In genomic region chr1:223832637-223832943, GRCh38 we compare ENCODE assay signal across 8 cellular contexts. TPM values are rescaled to one million over a fixed set of nuclear protein-coding genes. Genes with fewer than 3 reads are reported as not detected.
DNase-seq lines count a peak whose midpoint lies in the region; ATAC-seq and TF ChIP-seq lines count a peak whose summit lies in the region.

No MANE protein-coding gene starts in this region.

- no peak overlapping the region for H2BK5ac ChIP-seq in mesendoderm (ENCODE audit: low read length)

- H3K27me3 ChIP-seq in CD8-positive, alpha-beta T cell (ENCODE audit: insufficient read depth, low read length) = no peaks in the 10 kb centered on the region
- no peaks in the 10 kb centered on the region for H3K27me3 ChIP-seq in mesendoderm (ENCODE audit: insufficient read depth, low read length, poor library complexity)

- H3K4ac ChIP-seq in mesendoderm (ENCODE audit: low read depth, low read length) = no peak overlapping the region

- no peak overlapping the region for H2BK120ac ChIP-seq in mesendoderm (ENCODE audit: low read depth, low read length)

- H3K79me1 ChIP-seq in mesendoderm (ENCODE audit: low read length) = peaks cover 21% of the 10 kb centered on the region

- no peak overlapping the region for H4K5ac ChIP-seq in mesendoderm (ENCODE audit: low read length)

- no peak overlapping the region for H2AK5ac ChIP-seq in mesendoderm (ENCODE audit: low read length)

- peak; percentile 17 for ATAC-seq in CD8-positive, alpha-beta T cell
- ATAC-seq in HG02798 (IDR thresholded peaks at IDR 0.05; ENCODE audit: poor library complexity, unreplicated experiment) (peak; percentile 51), GM18909 (IDR thresholded peaks at IDR 0.05; ENCODE audit: poor library complexity, unreplicated experiment) (no peak)

- peak overlapping the region; percentile 79 for H3K27ac Mint-ChIP-seq in CD8-positive, alpha-beta T cell
- no peak overlapping the region for H3K27ac Mint-ChIP-seq in activated naive CD8-positive, alpha-beta T cell treated with anti-CD3 and anti-CD28 coated beads for 36 hours

- peak overlapping the region; percentile 26 for H3K56ac ChIP-seq in mesendoderm (ENCODE audit: low read length)

- H2BK15ac ChIP-seq in mesendoderm (replicated peaks; ENCODE audit: low read depth) = no peak overlapping the region

- H3K79me2 ChIP-seq in mesendoderm (ENCODE audit: control insufficient read depth, insufficient read depth, low read length) = peaks cover 59% of the 10 kb centered on the region

- TF ChIP-seq CTCF in CD8-positive, alpha-beta T cell (IDR thresholded peaks at IDR 0.05) = no peak

- no peaks in the 10 kb centered on the region for H3K9me3 ChIP-seq in CD8-positive, alpha-beta T cell (ENCODE audit: low read length)

- POLR2A ChIA-PET in CD8-positive, alpha-beta T cell (lab: Charles Lee) = interaction anchor here (1.1 to 2.2 kb wide), 2 partner anchors 9 to 13 kb away, joined by 4 to 18 read pairs; partner anchors contain the start of gene TP53BP2

- CTCF ChIA-PET in CD8-positive, alpha-beta T cell (lab: Charles Lee) = interaction anchor here (2.0 kb wide), 1 partner anchor 13 kb away, joined by 9 read pairs; the partner anchor contains the start of gene TP53BP2

- H3K4me2 ChIP-seq in mesendoderm (ENCODE audit: low read length) = no peak overlapping the region

- H3K4me1 Mint-ChIP-seq in CD8-positive, alpha-beta T cell (ENCODE audit: low read depth) = peaks cover 28% of the 10 kb centered on the region
- peaks cover 17% of the 10 kb centered on the region for H3K4me1 Mint-ChIP-seq in activated naive CD8-positive, alpha-beta T cell treated with anti-CD3 and anti-CD28 coated beads for 36 hours

- intact Hi-C loops in CD8-positive, alpha-beta T cell (cut with DNase I, micrococcal nuclease) = loop anchor here in 1 of 2 experiments (1.0 kb wide), 1 partner anchor 13 kb away; the partner anchor contains the start of gene TP53BP2

- H3K9ac ChIP-seq in mesendoderm (ENCODE audit: low read length) = no peak overlapping the region

- no CpG with 5 or more reads among the region's 3 CpGs for WGBS in mesendoderm (ENCODE audit: extremely low coverage, insufficient coverage, low lambda C conversion rate)

- H3K36me3 ChIP-seq in CD8-positive, alpha-beta T cell (ENCODE audit: insufficient read depth, low read length) = no peaks in the 10 kb centered on the region
- no peaks in the 10 kb centered on the region for H3K36me3 ChIP-seq in mesendoderm (ENCODE audit: control insufficient read depth, insufficient read depth, low read length)

- no peaks in the 10 kb centered on the region for H3K9me3 Mint-ChIP-seq in CD8-positive, alpha-beta T cell
- H3K9me3 Mint-ChIP-seq in activated naive CD8-positive, alpha-beta T cell treated with anti-CD3 and anti-CD28 coated beads for 36 hours = no peaks in the 10 kb centered on the region

- H4K8ac ChIP-seq in mesendoderm (ENCODE audit: low read depth, low read length) = no peak overlapping the region

- no peak overlapping the region for H3K27ac ChIP-seq in CD8-positive, alpha-beta T cell (ENCODE audit: low read depth, low read length)
- no peak overlapping the region for H3K27ac ChIP-seq in mesendoderm (ENCODE audit: low read depth, low read length)

- H3K27me3 Mint-ChIP-seq in CD8-positive, alpha-beta T cell (ENCODE audit: low read depth) = no peaks in the 10 kb centered on the region
- H3K27me3 Mint-ChIP-seq in activated naive CD8-positive, alpha-beta T cell treated with anti-CD3 and anti-CD28 coated beads for 36 hours = no peaks in the 10 kb centered on the region

- no peak overlapping the region for H3K4me3 Mint-ChIP-seq in CD8-positive, alpha-beta T cell
- H3K4me3 Mint-ChIP-seq in activated naive CD8-positive, alpha-beta T cell treated with anti-CD3 and anti-CD28 coated beads for 36 hours = peak overlapping the region; percentile 52

- no peak for DNase-seq in CD8-positive, alpha-beta T cell
- no peak for DNase-seq in activated naive CD8-positive, alpha-beta T cell treated with anti-CD3 and anti-CD28 coated beads for 36 hours
- DNase-seq in mesendoderm (no peak), NCI-H2107 (lab: John Stamatoyannopoulos, UW) (no peak), SW 1271 (lab: John Stamatoyannopoulos, UW) (no peak), D341Med (ENCODE audit: low spot score) (no peak)

- H3K18ac ChIP-seq in mesendoderm (ENCODE audit: low read length) = no peak overlapping the region

- peaks cover 4% of the 10 kb centered on the region for H3K36me3 Mint-ChIP-seq in CD8-positive, alpha-beta T cell
- peaks cover 6% of the 10 kb centered on the region for H3K36me3 Mint-ChIP-seq in activated naive CD8-positive, alpha-beta T cell treated with anti-CD3 and anti-CD28 coated beads for 36 hours

- no peak overlapping the region for H3K4me3 ChIP-seq in CD8-positive, alpha-beta T cell (ENCODE audit: low read depth, low read length)
- H3K4me3 ChIP-seq in mesendoderm (ENCODE audit: low read length) = no peak overlapping the region

- no peak overlapping the region for H3K23ac ChIP-seq in mesendoderm (ENCODE audit: low read length)

- peaks cover 46% of the 10 kb centered on the region for H3K4me1 ChIP-seq in CD8-positive, alpha-beta T cell (ENCODE audit: insufficient read depth, low read length)
- peaks cover 20% of the 10 kb centered on the region for H3K4me1 ChIP-seq in mesendoderm (ENCODE audit: control insufficient read depth, low read depth, low read length)

RNA-seq across cellular contexts. Expression of gene TP53BP2, which starts 13.2 kb away (rescaled TPM):
- 10 to 100 TPM; 96.1 to 98.3 TPM for total RNA-seq in CD8-positive, alpha-beta T cell
- 10 to 100 TPM; 34.7 to 35.2 TPM for total RNA-seq in activated naive CD8-positive, alpha-beta T cell treated with anti-CD3 and anti-CD28 coated beads for 36 hours
- 30.2 TPM for polyA plus RNA-seq in mesendoderm (2013, experiment 1 of 2)
- 28.5 TPM for polyA plus RNA-seq in mesendoderm (2013, experiment 2 of 2)
